ENCODE assay signal across 28 cellular contexts in genomic region chr12:120376416-120376815, GRCh38. TPM values are rescaled to one million over a fixed set of nuclear protein-coding genes. Genes with fewer than 3 reads are reported as not detected.
DNase-seq lines count a peak whose midpoint lies in the region; ATAC-seq and TF ChIP-seq lines count a peak whose summit lies in the region.
"Had no signal": no experiment of that assay in that cellular context is flagged by ENCODE, and none has a peak within 500 bp of the region (broad histone marks: within the 10 kb centered on the region; RNA-seq: fewer than 3 reads in every experiment).

No MANE protein-coding gene starts in this region.

- TF ChIP-seq POLR2A in prostate gland (IDR thresholded peaks at IDR 0.05): no peak

- peak overlapping the region in 7 of 11 experiments; percentile 12 to 63 (median 52); a peak in 2 of 22 replicates for H3K4me2 ChIP-seq in BLaER1 treated with 17β-estradiol and CSF1 and Interleukin-3, amounts not matched to agents 10 nM and 100 nM

- H3K36me3 ChIP-seq in BLaER1 treated with 17β-estradiol and CSF1 and Interleukin-3, amounts not matched to agents 10 nM and 100 nM: no peaks in the 10 kb centered on the region
- H3K36me3 ChIP-seq in HUES48 (ENCODE audit: control insufficient read depth, insufficient read depth, low read length) (no peaks in the 10 kb centered on the region), prostate gland (no peaks in the 10 kb centered on the region)
- H3K36me3 ChIP-seq: BE2C, brain microvascular endothelial cell, left ventricle myocardium inferior, thoracic aorta, vagina, WERI-Rb-1 had no signal

- no peak for TF ChIP-seq CTCF in prostate gland (IDR thresholded peaks at IDR 0.05)

- H3K4me1 ChIP-seq in BLaER1 treated with 17β-estradiol and CSF1 and Interleukin-3, amounts not matched to agents 10 nM and 100 nM: peaks cover 6 to 12% (median 10%) of the 10 kb centered on the region in 10 experiments; a peak in 19 of 20 replicates
- peaks cover 8% of the 10 kb centered on the region; the same call in 1 of the 2 replicates for H3K4me1 ChIP-seq in HUES48 (ENCODE audit: control insufficient read depth, insufficient read depth, low read length)
- no peaks in the 10 kb centered on the region for H3K4me1 ChIP-seq in prostate gland (replicated peaks)
- H3K4me1 ChIP-seq: BE2C, vagina had no signal

- H4K20me1 ChIP-seq in BLaER1 treated with 17β-estradiol and CSF1 and Interleukin-3, amounts not matched to agents 10 nM and 100 nM: no peaks in the 10 kb centered on the region; a peak in 1 of 22 replicates

- intact Hi-C loops in prostate gland (cut with DNase I): no loop called here

- H3K9ac ChIP-seq in BLaER1 treated with 17β-estradiol and CSF1 and Interleukin-3, amounts not matched to agents 10 nM and 100 nM: no peak overlapping the region
- no peak overlapping the region for H3K9ac ChIP-seq in HUES48 (ENCODE audit: low read depth, low read length)

- no peaks in the 10 kb centered on the region for H3K9me3 ChIP-seq in BLaER1 treated with 17β-estradiol and CSF1 and Interleukin-3, amounts not matched to agents 10 nM and 100 nM (replicated peaks in 1 of 11)
- H3K9me3 ChIP-seq in HUES48 (ENCODE audit: control insufficient read depth, insufficient read depth, low read length): no peaks in the 10 kb centered on the region
- H3K9me3 ChIP-seq in prostate gland: no peaks in the 10 kb centered on the region
- H3K9me3 ChIP-seq: BE2C, left ventricle myocardium inferior, thoracic aorta, vagina had no signal

- WGBS in prostate gland: 74% methylated on average over 5 of the region's 5 CpGs

- peaks cover 13 to 44% (median 31%) of the 10 kb centered on the region in 11 experiments for H3K27me3 ChIP-seq in BLaER1 treated with 17β-estradiol and CSF1 and Interleukin-3, amounts not matched to agents 10 nM and 100 nM
- H3K27me3 ChIP-seq in HUES48 (ENCODE audit: control insufficient read depth, insufficient read depth, low read length) (peaks cover 13% of the 10 kb centered on the region), prostate gland (replicated peaks; ENCODE audit: insufficient read depth) (no peaks in the 10 kb centered on the region)
- H3K27me3 ChIP-seq: vagina had no signal

- H3K27ac ChIP-seq in BLaER1 treated with 17β-estradiol and CSF1 and Interleukin-3, amounts not matched to agents 10 nM and 100 nM: no peak overlapping the region
- peak overlapping the region; percentile 24 for H3K27ac ChIP-seq in HUES48 (ENCODE audit: low read depth, low read length)
- no peak overlapping the region for H3K27ac ChIP-seq in prostate gland
- H3K27ac ChIP-seq: brain microvascular endothelial cell, left ventricle myocardium inferior, thoracic aorta, vagina, WERI-Rb-1 had no signal

- no peak overlapping the region for H3K4me3 ChIP-seq in BLaER1 treated with 17β-estradiol and CSF1 and Interleukin-3, amounts not matched to agents 10 nM and 100 nM
- H3K4me3 ChIP-seq in HUES48 (ENCODE audit: low read depth, low read length): no peak overlapping the region
- no peak overlapping the region for H3K4me3 ChIP-seq in prostate gland
- H3K4me3 ChIP-seq: K562, left ventricle myocardium inferior, thoracic aorta, vagina had no signal

- no peak for ATAC-seq in GM21526 (IDR thresholded peaks at IDR 0.05; ENCODE audit: low FRiP score, unreplicated experiment)
- ATAC-seq: activated CD8-positive, alpha-beta T cell treated with anti-CD3 and anti-CD28 coated beads, Interleukin-2, amount 10 ng/mL, durations not matched to agents 7 days and 5 days; K562; stimulated activated naive CD8-positive, alpha-beta T cell treated with anti-CD3 and anti-CD28 coated beads, Interleukin-15, amount 100 ng/mL, for 72 hours had no signal

- peak; percentile 19 for DNase-seq in amniotic epithelial cell (ENCODE audit: low read depth)
- DNase-seq in islet precursor cell: peak; percentile 89
- DNase-seq in prostate gland (ENCODE audit: low spot score): no peak
- DNase-seq in middle frontal gyrus (ENCODE audit: extremely low spot score, low spot score): no peak
- DNase-seq in NCI-H2196 (lab: John Stamatoyannopoulos, UW; ENCODE audit: unreplicated experiment): no peak
- DNase-seq: activated CD4-positive, alpha-beta T cell treated with anti-CD3 and anti-CD28 coated beads for 4 hours; activated CD8-positive, alpha-beta T cell treated with anti-CD3 and anti-CD28 coated beads, Interleukin-2, amount 10 ng/mL, durations not matched to agents 7 days and 5 days; activated naive CD4-positive, alpha-beta T cell treated with anti-CD3 and anti-CD28 coated beads, Interleukin-2, amount 50 U/mL, for 16 hours; amniotic stem cell; BE2C; brain microvascular endothelial cell; immature natural killer cell; left ventricle myocardium inferior; NCI-H1105; NCI-H187; NCI-H2171; NCI-H524; stimulated activated CD8-positive, alpha-beta memory T cell treated with anti-CD3 and anti-CD28 coated beads, Interleukin-4, amount 100 ng/mL, for 48 hours; stimulated activated naive CD8-positive, alpha-beta T cell treated with anti-CD3 and anti-CD28 coated beads, Interleukin-15, amount 100 ng/mL, for 72 hours; T1000; WERI-Rb-1 had no signal

RNA-seq across cellular contexts. Expression of gene MSI1, which starts 7.5 kb away (rescaled TPM):
- 1 to 10 TPM; 1.7 to 8.2 TPM for total RNA-seq in prostate gland
- total RNA-seq: activated CD8-positive, alpha-beta T cell treated with anti-CD3 and anti-CD28 coated beads, Interleukin-2, amount 10 ng/mL, durations not matched to agents 7 days and 5 days had no signal

RNA-seq across cellular contexts. Expression of gene PLA2G1B, which starts 48.8 kb away (rescaled TPM):
- not detected for total RNA-seq in prostate gland
- total RNA-seq: activated CD8-positive, alpha-beta T cell treated with anti-CD3 and anti-CD28 coated beads, Interleukin-2, amount 10 ng/mL, durations not matched to agents 7 days and 5 days; activated T-helper 2 cell treated with anti-CD3 and anti-CD28 coated beads, Interferon-gamma antibody, Interleukin-2, Interleukin-4, amounts not matched to agents 10 μg/mL and 5 μg/mL and 100 μg/mL, durations not matched to agents 14 hours and 24 hours and 36 hours; left ventricle myocardium inferior; thoracic aorta; vagina had no signal

Comparison
In these comparisons a context has a peak if more than half of its experiments do, and no peak if none do; other contexts are left out.
1. DNase-seq: peak in amniotic epithelial cell (single experiment) and islet precursor cell (single experiment); none in prostate gland (single experiment), middle frontal gyrus (single experiment) and NCI-H2196 (single experiment).